8 cellular contexts compared by ENCODE assay signal in genomic region chr17:68455756-68456528, GRCh38. TPM values are rescaled to one million over a fixed set of nuclear protein-coding genes. Genes with fewer than 3 reads are reported as not detected.
DNase-seq lines count a peak whose midpoint lies in the region; ATAC-seq and TF ChIP-seq lines count a peak whose summit lies in the region.

No MANE protein-coding gene starts in this region.

- no peak for ATAC-seq in HG03521 (IDR thresholded peaks at IDR 0.05; ENCODE audit: unreplicated experiment)
- ATAC-seq in esophagus mucosa = no peak

- H3K79me2 ChIP-seq in neural cell (replicated peaks; ENCODE audit: insufficient read depth, low read length) = no peaks in the 10 kb centered on the region

- H3K4me2 ChIP-seq in neural cell (ENCODE audit: low read length) = peak overlapping the region; percentile 59

- no peak for TF ChIP-seq EP300 in neural cell (conservative IDR thresholded peaks at IDR 0.05; ENCODE audit: poor library complexity, severe bottlenecking)

- H2AFZ ChIP-seq in neural cell (ENCODE audit: low read depth, low read length) = no peak overlapping the region

- H3K27ac ChIP-seq in Peyer's patch (peak overlapping the region; percentile 87 to 96 (median 92)), neural cell (ENCODE audit: low read length) (no peak overlapping the region)

- H3K9me3 ChIP-seq in Peyer's patch = no peaks in the 10 kb centered on the region
- no peaks in the 10 kb centered on the region for H3K9me3 ChIP-seq in neural cell (ENCODE audit: low read length)

- H3K4me1 ChIP-seq in Peyer's patch = peaks cover 0 to 23% (median 4%) of the 10 kb centered on the region in 4 donors

- no peak for TF ChIP-seq RAD21 in neural cell (conservative IDR thresholded peaks at IDR 0.05)

- TF ChIP-seq CTCF in AG10803 (conservative IDR thresholded peaks at IDR 0.05; ENCODE audit: low read length) (no peak), Peyer's patch (IDR thresholded peaks at IDR 0.05) (no peak), epithelial cell of esophagus (IDR thresholded peaks at IDR 0.05; ENCODE audit: insufficient read depth, low read depth, low read length, missing control alignments) (no peak), neural cell (IDR thresholded peaks at IDR 0.05; ENCODE audit: poor library complexity, severe bottlenecking) (no peak)

- no peak overlapping the region for H3K9ac ChIP-seq in neural cell (ENCODE audit: low read length)

- H3K9me2 ChIP-seq in neural cell (ENCODE audit: insufficient read depth, low read length) = no peaks in the 10 kb centered on the region

- peak; percentile 97 for DNase-seq in AG10803 (ENCODE audit: low read depth)
- DNase-seq in H7 = no peak
- DNase-seq in Peyer's patch = no peak
- peak; percentile 89 for DNase-seq in epithelial cell of esophagus (ENCODE audit: low read depth)
- no peak for DNase-seq in SHP77 (lab: John Stamatoyannopoulos, UW)

- no peak for TF ChIP-seq POLR2A in Peyer's patch (IDR thresholded peaks at IDR 0.05)

- H3K4me3 ChIP-seq in AG10803 (ENCODE audit: low read length) (peak overlapping the region; percentile 95), H7 (ENCODE audit: insufficient read depth, low read depth, low read length) (peak overlapping the region; percentile 67), Peyer's patch (peak overlapping the region; percentile 75 to 88 (median 80)), epithelial cell of esophagus (ENCODE audit: low read length) (peak overlapping the region; percentile 66), neural cell (ENCODE audit: low read length) (peak overlapping the region; percentile 81)

- H3K27me3 ChIP-seq in H7 (ENCODE audit: control insufficient read depth, insufficient read depth, low read length) (no peaks in the 10 kb centered on the region; the same call in 1 of the 2 replicates), Peyer's patch (no peaks in the 10 kb centered on the region), neural cell (ENCODE audit: insufficient read depth, low read depth, low read length) (peaks cover 15% of the 10 kb centered on the region)

- no peaks in the 10 kb centered on the region for H3F3A ChIP-seq in neural cell (ENCODE audit: insufficient read depth, low read length, poor library complexity, severe bottlenecking)

- H4K20me1 ChIP-seq in neural cell (ENCODE audit: insufficient read depth) = no peaks in the 10 kb centered on the region

- H3K36me3 ChIP-seq in H7 (replicated peaks; ENCODE audit: control insufficient read depth, insufficient read depth, low read length) = no peaks in the 10 kb centered on the region
- H3K36me3 ChIP-seq in Peyer's patch = peaks cover 0 to 3% (median 0%) of the 10 kb centered on the region in 3 donors
- H3K36me3 ChIP-seq in neural cell (ENCODE audit: insufficient read depth, low read length) = no peaks in the 10 kb centered on the region

TF ChIP-seq in neural cell, 6 proteins besides CTCF, POLR2A, EP300 and RAD21:
- TF ChIP-seq SMC3 (conservative IDR thresholded peaks at IDR 0.05; ENCODE audit: poor library complexity) (no peak), POLR2AphosphoS5 (IDR thresholded peaks at IDR 0.05) (no peak), EZH2 (IDR thresholded peaks at IDR 0.05; ENCODE audit: borderline replicate concordance, insufficient read depth, low read length, poor library complexity, severe bottlenecking) (no peak), MXI1 (conservative IDR thresholded peaks at IDR 0.05; ENCODE audit: poor library complexity, severe bottlenecking) (no peak), TAF1 (IDR thresholded peaks at IDR 0.05; ENCODE audit: low read depth) (no peak)
- TF ChIP-seq, protein P1, sequence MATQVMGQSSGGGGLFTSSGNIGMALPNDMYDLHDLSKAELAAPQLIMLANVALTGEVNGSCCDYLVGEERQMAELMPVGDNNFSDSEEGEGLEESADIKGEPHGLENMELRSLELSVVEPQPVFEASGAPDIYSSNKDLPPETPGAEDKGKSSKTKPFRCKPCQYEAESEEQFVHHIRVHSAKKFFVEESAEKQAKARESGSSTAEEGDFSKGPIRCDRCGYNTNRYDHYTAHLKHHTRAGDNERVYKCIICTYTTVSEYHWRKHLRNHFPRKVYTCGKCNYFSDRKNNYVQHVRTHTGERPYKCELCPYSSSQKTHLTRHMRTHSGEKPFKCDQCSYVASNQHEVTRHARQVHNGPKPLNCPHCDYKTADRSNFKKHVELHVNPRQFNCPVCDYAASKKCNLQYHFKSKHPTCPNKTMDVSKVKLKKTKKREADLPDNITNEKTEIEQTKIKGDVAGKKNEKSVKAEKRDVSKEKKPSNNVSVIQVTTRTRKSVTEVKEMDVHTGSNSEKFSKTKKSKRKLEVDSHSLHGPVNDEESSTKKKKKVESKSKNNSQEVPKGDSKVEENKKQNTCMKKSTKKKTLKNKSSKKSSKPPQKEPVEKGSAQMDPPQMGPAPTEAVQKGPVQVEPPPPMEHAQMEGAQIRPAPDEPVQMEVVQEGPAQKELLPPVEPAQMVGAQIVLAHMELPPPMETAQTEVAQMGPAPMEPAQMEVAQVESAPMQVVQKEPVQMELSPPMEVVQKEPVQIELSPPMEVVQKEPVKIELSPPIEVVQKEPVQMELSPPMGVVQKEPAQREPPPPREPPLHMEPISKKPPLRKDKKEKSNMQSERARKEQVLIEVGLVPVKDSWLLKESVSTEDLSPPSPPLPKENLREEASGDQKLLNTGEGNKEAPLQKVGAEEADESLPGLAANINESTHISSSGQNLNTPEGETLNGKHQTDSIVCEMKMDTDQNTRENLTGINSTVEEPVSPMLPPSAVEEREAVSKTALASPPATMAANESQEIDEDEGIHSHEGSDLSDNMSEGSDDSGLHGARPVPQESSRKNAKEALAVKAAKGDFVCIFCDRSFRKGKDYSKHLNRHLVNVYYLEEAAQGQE (IDR thresholded peaks at IDR 0.05; ENCODE audit: borderline replicate concordance) = no peak

RNA-seq across cellular contexts. Expression of gene WIPI1, which starts 1.4 kb away (rescaled TPM):
- total RNA-seq in H7 (2014; rRNA removed; shearing (Covaris generic)) = 22.4 and 24.4 TPM in 2 replicates
- 10 to 100 TPM; 34.7 to 95.7 (median 44.4) TPM for total RNA-seq in Peyer's patch
- polyA plus RNA-seq in neural cell = 8.3 and 17.8 TPM in 2 replicates
- 4.1 and 6.1 TPM in 2 replicates for polyA minus RNA-seq in neural cell
- total RNA-seq in esophagus mucosa = 13.3 TPM

RNA-seq across cellular contexts. Expression of gene PRKAR1A, which starts 56.3 kb away (rescaled TPM):
- 106 and 109 TPM in 2 replicates for total RNA-seq in H7 (2014; rRNA removed; shearing (Covaris generic))
- total RNA-seq in Peyer's patch = 100 to 1,000 TPM in 1 of 4 donors, 10 to 100 TPM in 3; 63.4 to 197 (median 88.9) TPM
- polyA plus RNA-seq in neural cell = 512 and 539 TPM in 2 replicates
- polyA minus RNA-seq in neural cell = 424 and 461 TPM in 2 replicates
- total RNA-seq in esophagus mucosa = 149 TPM

Comparison
In these comparisons a context has a peak if more than half of its experiments do, and no peak if none do; other contexts are left out.
1. DNase-seq: peak in AG10803 (single experiment) and epithelial cell of esophagus (single experiment); none in H7 (single experiment), Peyer's patch (0 of 3) and SHP77 (0 of 2).
2. Peak in every context shown above with its lines, with median percentiles within 50 percentile points of each other: H3K4me3 ChIP-seq.